Comparison of ENCODE assay signal across 1 cellular context in the genomic region with DNA sequence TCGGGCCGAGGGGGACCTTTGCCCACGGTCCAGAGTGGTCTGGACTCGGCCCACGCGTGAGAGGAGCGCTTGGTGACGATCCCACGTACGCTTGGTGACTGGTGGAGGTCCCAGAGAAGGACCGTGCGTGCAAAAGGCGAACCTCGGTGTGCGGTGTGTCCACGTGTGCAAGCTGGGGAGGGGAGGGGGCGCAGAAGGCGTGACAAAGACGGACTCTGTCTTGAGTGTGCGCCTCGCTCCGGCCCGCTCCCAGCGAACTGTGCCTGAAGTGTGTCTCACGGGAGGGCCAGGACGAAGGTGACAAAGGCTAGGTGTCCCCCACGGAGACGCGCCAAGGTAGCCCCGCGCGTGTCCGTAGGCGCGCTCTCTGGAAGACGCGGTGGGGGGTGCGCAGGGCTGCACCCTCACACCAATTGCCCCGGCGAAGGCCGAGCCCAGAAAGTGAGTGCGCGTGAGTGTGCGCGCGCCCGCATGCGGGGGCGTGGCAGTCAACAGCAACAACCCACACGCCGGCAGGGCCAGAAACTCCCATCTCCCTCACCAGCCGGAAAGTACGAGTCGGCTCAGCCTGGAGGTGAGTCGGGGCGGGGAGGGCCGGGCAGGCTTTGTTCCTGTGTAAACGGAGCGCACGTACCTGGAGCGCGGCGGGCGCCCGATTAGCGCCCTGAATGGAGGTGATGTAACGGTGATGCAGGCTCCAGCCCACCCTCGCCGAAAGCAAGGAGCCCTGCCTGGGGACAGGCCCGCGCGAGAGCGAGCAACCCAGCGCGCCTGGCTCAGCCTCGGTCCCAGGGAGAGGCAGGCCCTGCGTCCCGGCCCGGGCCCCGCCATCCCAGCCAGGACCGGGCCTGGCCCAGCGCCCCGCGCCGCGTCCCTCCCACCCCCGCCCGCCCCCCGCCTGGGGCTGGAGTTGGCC.
TF ChIP-seq lines count a peak whose summit lies in the region.

A gene with protein sequence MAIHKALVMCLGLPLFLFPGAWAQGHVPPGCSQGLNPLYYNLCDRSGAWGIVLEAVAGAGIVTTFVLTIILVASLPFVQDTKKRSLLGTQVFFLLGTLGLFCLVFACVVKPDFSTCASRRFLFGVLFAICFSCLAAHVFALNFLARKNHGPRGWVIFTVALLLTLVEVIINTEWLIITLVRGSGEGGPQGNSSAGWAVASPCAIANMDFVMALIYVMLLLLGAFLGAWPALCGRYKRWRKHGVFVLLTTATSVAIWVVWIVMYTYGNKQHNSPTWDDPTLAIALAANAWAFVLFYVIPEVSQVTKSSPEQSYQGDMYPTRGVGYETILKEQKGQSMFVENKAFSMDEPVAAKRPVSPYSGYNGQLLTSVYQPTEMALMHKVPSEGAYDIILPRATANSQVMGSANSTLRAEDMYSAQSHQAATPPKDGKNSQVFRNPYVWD (plus strand): TSS at position 521 of the 916 bp plus-strand sequence. CDS start 7,689 bp downstream, outside the sequence.

TF ChIP-seq in HepG2, 621 proteins besides CTCF, POLR2A, EP300 and RAD21 (continued from another document and continues in another):
- TF ChIP-seq, protein P1, sequence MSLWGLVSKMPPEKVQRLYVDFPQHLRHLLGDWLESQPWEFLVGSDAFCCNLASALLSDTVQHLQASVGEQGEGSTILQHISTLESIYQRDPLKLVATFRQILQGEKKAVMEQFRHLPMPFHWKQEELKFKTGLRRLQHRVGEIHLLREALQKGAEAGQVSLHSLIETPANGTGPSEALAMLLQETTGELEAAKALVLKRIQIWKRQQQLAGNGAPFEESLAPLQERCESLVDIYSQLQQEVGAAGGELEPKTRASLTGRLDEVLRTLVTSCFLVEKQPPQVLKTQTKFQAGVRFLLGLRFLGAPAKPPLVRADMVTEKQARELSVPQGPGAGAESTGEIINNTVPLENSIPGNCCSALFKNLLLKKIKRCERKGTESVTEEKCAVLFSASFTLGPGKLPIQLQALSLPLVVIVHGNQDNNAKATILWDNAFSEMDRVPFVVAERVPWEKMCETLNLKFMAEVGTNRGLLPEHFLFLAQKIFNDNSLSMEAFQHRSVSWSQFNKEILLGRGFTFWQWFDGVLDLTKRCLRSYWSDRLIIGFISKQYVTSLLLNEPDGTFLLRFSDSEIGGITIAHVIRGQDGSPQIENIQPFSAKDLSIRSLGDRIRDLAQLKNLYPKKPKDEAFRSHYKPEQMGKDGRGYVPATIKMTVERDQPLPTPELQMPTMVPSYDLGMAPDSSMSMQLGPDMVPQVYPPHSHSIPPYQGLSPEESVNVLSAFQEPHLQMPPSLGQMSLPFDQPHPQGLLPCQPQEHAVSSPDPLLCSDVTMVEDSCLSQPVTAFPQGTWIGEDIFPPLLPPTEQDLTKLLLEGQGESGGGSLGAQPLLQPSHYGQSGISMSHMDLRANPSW (CRISPR knock-in tag; IDR thresholded peaks at IDR 0.05; ENCODE audit: borderline replicate concordance), result 0 out of 2 replicates have a peak, but pooled peaks have one; percentile 56
- TF ChIP-seq SP140L (CRISPR knock-in tag; IDR thresholded peaks at IDR 0.05; ENCODE audit: borderline replicate concordance) (no peak), NFKB2 (CRISPR knock-in tag; IDR thresholded peaks at IDR 0.05; ENCODE audit: borderline replicate concordance) (peak; percentile 82; the same call in 1 of the 2 replicates), ZNF12 (CRISPR knock-in tag; IDR thresholded peaks at IDR 0.05) (0 out of 2 replicates have a peak, but pooled peaks have one; percentile 47), ZFYVE20 (CRISPR knock-in tag; IDR thresholded peaks at IDR 0.05; ENCODE audit: borderline replicate concordance, low read depth) (peak; percentile 58; the same call in 1 of the 2 replicates), ZNF746 (CRISPR knock-in tag; IDR thresholded peaks at IDR 0.05) (peak; percentile 61), ZNF235 (CRISPR knock-in tag; IDR thresholded peaks at IDR 0.05; ENCODE audit: borderline replicate concordance) (peak; percentile 92), SNRNP70 (IDR thresholded peaks at IDR 0.05; ENCODE audit: low read depth, low read length) (no peak), ZNF772 (CRISPR knock-in tag; IDR thresholded peaks at IDR 0.05) (peak; percentile 95), ZNF788 (CRISPR knock-in tag; IDR thresholded peaks at IDR 0.05; ENCODE audit: borderline replicate concordance) (peak; percentile 84; the same call in 1 of the 2 replicates), RXRA (CRISPR knock-in tag; IDR thresholded peaks at IDR 0.05) (peak; percentile 83), PAWR (CRISPR knock-in tag; IDR thresholded peaks at IDR 0.05; ENCODE audit: borderline replicate concordance) (no peak; the same call in 1 of the 2 replicates), KAT2B (IDR thresholded peaks at IDR 0.05; ENCODE audit: borderline replicate concordance, low read depth, low read length) (no peak), SALL1 (CRISPR knock-in tag; IDR thresholded peaks at IDR 0.05) (peak; percentile 76), FOSL2 (CRISPR knock-in tag; IDR thresholded peaks at IDR 0.05) (peak; percentile 74), HNRNPH1 (optimal IDR thresholded peaks at IDR 0.05; ENCODE audit: low read depth, low read length) (peak; percentile 34), HDAC1 (CRISPR knock-in tag; IDR thresholded peaks at IDR 0.05) (peak; percentile 89), MTA1 (CRISPR knock-in tag; IDR thresholded peaks at IDR 0.05; ENCODE audit: borderline replicate concordance) (peak; percentile 35; the same call in 1 of the 2 replicates), XBP1 (CRISPR knock-in tag; IDR thresholded peaks at IDR 0.05) (no peak), ZBTB7A (CRISPR knock-in tag; IDR thresholded peaks at IDR 0.05) (peak; percentile 15), MIER2 (CRISPR knock-in tag; IDR thresholded peaks at IDR 0.05) (0 out of 2 replicates have a peak, but pooled peaks have one; percentile 35), ZKSCAN5 (CRISPR knock-in tag; IDR thresholded peaks at IDR 0.05) (peak; percentile 93), TEAD2 (CRISPR knock-in tag; IDR thresholded peaks at IDR 0.05) (no peak), NONO (IDR thresholded peaks at IDR 0.05) (no peak), NONO (CRISPR knock-in tag; conservative IDR thresholded peaks at IDR 0.05) (peak; percentile 86), ZNF232 (CRISPR knock-in tag; IDR thresholded peaks at IDR 0.05; ENCODE audit: borderline replicate concordance) (no peak; the same call in 1 of the 2 replicates), BCL6 (CRISPR knock-in tag; IDR thresholded peaks at IDR 0.05) (peak; percentile 71), PRMT3 (CRISPR knock-in tag; IDR thresholded peaks at IDR 0.05; ENCODE audit: borderline replicate concordance, low read depth) (no peak; the same call in 1 of the 2 replicates), ZNF75D (CRISPR knock-in tag; IDR thresholded peaks at IDR 0.05; ENCODE audit: borderline replicate concordance) (0 out of 2 replicates have a peak, but pooled peaks have one; percentile 4), ZNF329 (CRISPR knock-in tag; IDR thresholded peaks at IDR 0.05; ENCODE audit: low read depth) (peak; percentile 39; the same call in 1 of the 2 replicates), AHR (CRISPR knock-in tag; IDR thresholded peaks at IDR 0.05) (no peak; the same call in 1 of the 2 replicates), ZEB1 (IDR thresholded peaks at IDR 0.05; ENCODE audit: insufficient replicate concordance, low read depth) (peak; percentile 72), CEBPG (CRISPR knock-in tag; IDR thresholded peaks at IDR 0.05) (peak; percentile 65), HNRNPUL1 (IDR thresholded peaks at IDR 0.05; ENCODE audit: low read depth, low read length) (peak; percentile 79; the same call in 1 of the 2 replicates), PRPF4 (IDR thresholded peaks at IDR 0.05; ENCODE audit: low read depth, low read length, poor library complexity, severe bottlenecking) (no peak), TAF15 (IDR thresholded peaks at IDR 0.05; ENCODE audit: low read depth, low read length, poor library complexity, severe bottlenecking) (peak; percentile 28), ZBTB20 (CRISPR knock-in tag; IDR thresholded peaks at IDR 0.05; ENCODE audit: borderline replicate concordance, low read depth) (peak; percentile 82; the same call in 1 of the 2 replicates), ZBTB8A (CRISPR knock-in tag; IDR thresholded peaks at IDR 0.05; ENCODE audit: borderline replicate concordance, low read depth) (no peak; the same call in 1 of the 2 replicates), ARID2 (CRISPR knock-in tag; IDR thresholded peaks at IDR 0.05; ENCODE audit: borderline replicate concordance) (peak; percentile 91; the same call in 1 of the 2 replicates), ZNF776 (CRISPR knock-in tag; IDR thresholded peaks at IDR 0.05) (peak; percentile 99), ZMYM3 (CRISPR knock-in tag; IDR thresholded peaks at IDR 0.05) (peak; percentile 61), ZNF558 (CRISPR knock-in tag; IDR thresholded peaks at IDR 0.05; ENCODE audit: borderline replicate concordance) (no peak; the same call in 1 of the 2 replicates), ADNP (CRISPR knock-in tag; IDR thresholded peaks at IDR 0.05) (no peak), ZFP36L1 (CRISPR knock-in tag; IDR thresholded peaks at IDR 0.05) (peak; percentile 64; the same call in 1 of the 2 replicates), SMAD3 (CRISPR knock-in tag; IDR thresholded peaks at IDR 0.05) (0 out of 2 replicates have a peak, but pooled peaks have one; percentile 28)
- TF ChIP-seq, protein P2, sequence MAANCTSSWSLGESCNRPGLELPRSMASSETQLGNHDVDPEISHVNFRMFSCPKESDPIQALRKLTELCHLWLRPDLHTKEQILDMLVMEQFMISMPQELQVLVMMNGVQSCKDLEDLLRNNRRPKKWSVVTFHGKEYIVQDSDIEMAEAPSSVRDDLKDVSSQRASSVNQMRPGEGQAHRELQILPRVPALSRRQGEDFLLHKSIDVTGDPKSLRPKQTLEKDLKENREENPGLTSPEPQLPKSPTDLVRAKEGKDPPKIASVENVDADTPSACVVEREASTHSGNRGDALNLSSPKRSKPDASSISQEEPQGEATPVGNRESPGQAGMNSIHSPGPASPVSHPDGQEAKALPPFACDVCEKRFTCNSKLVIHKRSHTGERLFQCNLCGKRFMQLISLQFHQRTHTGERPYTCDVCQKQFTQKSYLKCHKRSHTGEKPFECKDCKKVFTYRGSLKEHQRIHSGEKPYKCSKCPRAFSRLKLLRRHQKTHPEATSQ (CRISPR knock-in tag; IDR thresholded peaks at IDR 0.05; ENCODE audit: borderline replicate concordance), result peak; percentile 86; the same call in 1 of the 2 replicates
- TF ChIP-seq, protein P3, sequence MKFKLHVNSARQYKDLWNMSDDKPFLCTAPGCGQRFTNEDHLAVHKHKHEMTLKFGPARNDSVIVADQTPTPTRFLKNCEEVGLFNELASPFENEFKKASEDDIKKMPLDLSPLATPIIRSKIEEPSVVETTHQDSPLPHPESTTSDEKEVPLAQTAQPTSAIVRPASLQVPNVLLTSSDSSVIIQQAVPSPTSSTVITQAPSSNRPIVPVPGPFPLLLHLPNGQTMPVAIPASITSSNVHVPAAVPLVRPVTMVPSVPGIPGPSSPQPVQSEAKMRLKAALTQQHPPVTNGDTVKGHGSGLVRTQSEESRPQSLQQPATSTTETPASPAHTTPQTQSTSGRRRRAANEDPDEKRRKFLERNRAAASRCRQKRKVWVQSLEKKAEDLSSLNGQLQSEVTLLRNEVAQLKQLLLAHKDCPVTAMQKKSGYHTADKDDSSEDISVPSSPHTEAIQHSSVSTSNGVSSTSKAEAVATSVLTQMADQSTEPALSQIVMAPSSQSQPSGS (CRISPR knock-in tag; IDR thresholded peaks at IDR 0.05), result no peak; the same call in none of the 2 replicates
- TF ChIP-seq, protein P4, sequence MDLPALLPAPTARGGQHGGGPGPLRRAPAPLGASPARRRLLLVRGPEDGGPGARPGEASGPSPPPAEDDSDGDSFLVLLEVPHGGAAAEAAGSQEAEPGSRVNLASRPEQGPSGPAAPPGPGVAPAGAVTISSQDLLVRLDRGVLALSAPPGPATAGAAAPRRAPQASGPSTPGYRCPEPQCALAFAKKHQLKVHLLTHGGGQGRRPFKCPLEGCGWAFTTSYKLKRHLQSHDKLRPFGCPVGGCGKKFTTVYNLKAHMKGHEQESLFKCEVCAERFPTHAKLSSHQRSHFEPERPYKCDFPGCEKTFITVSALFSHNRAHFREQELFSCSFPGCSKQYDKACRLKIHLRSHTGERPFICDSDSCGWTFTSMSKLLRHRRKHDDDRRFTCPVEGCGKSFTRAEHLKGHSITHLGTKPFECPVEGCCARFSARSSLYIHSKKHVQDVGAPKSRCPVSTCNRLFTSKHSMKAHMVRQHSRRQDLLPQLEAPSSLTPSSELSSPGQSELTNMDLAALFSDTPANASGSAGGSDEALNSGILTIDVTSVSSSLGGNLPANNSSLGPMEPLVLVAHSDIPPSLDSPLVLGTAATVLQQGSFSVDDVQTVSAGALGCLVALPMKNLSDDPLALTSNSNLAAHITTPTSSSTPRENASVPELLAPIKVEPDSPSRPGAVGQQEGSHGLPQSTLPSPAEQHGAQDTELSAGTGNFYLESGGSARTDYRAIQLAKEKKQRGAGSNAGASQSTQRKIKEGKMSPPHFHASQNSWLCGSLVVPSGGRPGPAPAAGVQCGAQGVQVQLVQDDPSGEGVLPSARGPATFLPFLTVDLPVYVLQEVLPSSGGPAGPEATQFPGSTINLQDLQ (CRISPR knock-in tag; IDR thresholded peaks at IDR 0.05), result no peak; the same call in 1 of the 2 replicates
- TF ChIP-seq, protein P5, sequence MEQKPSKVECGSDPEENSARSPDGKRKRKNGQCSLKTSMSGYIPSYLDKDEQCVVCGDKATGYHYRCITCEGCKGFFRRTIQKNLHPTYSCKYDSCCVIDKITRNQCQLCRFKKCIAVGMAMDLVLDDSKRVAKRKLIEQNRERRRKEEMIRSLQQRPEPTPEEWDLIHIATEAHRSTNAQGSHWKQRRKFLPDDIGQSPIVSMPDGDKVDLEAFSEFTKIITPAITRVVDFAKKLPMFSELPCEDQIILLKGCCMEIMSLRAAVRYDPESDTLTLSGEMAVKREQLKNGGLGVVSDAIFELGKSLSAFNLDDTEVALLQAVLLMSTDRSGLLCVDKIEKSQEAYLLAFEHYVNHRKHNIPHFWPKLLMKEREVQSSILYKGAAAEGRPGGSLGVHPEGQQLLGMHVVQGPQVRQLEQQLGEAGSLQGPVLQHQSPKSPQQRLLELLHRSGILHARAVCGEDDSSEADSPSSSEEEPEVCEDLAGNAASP (CRISPR knock-in tag; IDR thresholded peaks at IDR 0.05; ENCODE audit: borderline replicate concordance), result peak; percentile 77
- TF ChIP-seq, protein P6, sequence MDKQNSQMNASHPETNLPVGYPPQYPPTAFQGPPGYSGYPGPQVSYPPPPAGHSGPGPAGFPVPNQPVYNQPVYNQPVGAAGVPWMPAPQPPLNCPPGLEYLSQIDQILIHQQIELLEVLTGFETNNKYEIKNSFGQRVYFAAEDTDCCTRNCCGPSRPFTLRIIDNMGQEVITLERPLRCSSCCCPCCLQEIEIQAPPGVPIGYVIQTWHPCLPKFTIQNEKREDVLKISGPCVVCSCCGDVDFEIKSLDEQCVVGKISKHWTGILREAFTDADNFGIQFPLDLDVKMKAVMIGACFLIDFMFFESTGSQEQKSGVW (CRISPR knock-in tag; IDR thresholded peaks at IDR 0.05; ENCODE audit: borderline replicate concordance), result no peak
